ENCODE assay signal across 1 cellular context in genomic region chr2:213980883-213981282, GRCh38.
TF ChIP-seq lines count a peak whose summit lies in the region.

No MANE protein-coding gene starts in this region.

TF ChIP-seq in H1, 55 proteins besides CTCF, POLR2A, EP300 and RAD21:
- TF ChIP-seq GABPA (IDR thresholded peaks at IDR 0.05; ENCODE audit: borderline replicate concordance, insufficient read depth, low read length) (no peak), EZH2 (IDR thresholded peaks at IDR 0.05; ENCODE audit: low read depth, low read length, severe bottlenecking) (no peak), NRF1 (IDR thresholded peaks at IDR 0.05; ENCODE audit: low read depth, low read length) (no peak), MAFK (IDR thresholded peaks at IDR 0.05; ENCODE audit: low read depth, low read length) (no peak), BACH1 (IDR thresholded peaks at IDR 0.05; ENCODE audit: low read length) (no peak), SIN3A (conservative IDR thresholded peaks at IDR 0.05 in 1 of 2, IDR thresholded peaks at IDR 0.05 in 1 of 2; ENCODE audit: low read depth in 1 of 2, low read length in 2 of 2) (no peak), KDM4A (IDR thresholded peaks at IDR 0.05; ENCODE audit: low read depth, low read length, severe bottlenecking) (no peak), RFX5 (IDR thresholded peaks at IDR 0.05; ENCODE audit: borderline replicate concordance, low read depth, low read length) (no peak), TBP (IDR thresholded peaks at IDR 0.05; ENCODE audit: low read depth, low read length) (no peak), KDM5A (IDR thresholded peaks at IDR 0.05; ENCODE audit: low read length) (no peak), PHF8 (conservative IDR thresholded peaks at IDR 0.05; ENCODE audit: low read depth, low read length) (no peak), SP1 (IDR thresholded peaks at IDR 0.05; ENCODE audit: low read depth, low read length) (no peak), ATF2 (IDR thresholded peaks at IDR 0.05; ENCODE audit: low read length) (no peak)
